Comparison of ENCODE assay signal across 16 cellular contexts in the genomic region with DNA sequence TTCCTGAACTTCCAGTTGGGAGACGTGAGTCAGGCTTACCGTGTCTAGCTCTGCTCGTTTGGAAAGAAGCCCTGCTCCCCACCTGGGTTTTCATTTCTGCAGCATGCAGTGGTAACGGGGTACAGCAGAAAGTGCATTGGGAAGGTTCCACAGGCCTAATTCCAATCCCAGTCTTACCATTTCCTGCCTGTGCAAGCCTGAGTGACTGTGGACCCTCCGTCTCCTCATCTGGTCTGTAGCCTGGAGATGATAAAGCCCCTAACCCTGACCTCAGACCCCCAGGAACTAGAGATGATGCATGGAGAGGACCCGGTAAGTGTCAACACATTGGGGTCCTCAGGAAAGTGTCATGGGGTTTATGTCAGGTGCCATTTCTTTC. TPM values are rescaled to one million over a fixed set of nuclear protein-coding genes. Genes with fewer than 3 reads are reported as not detected.
DNase-seq lines count a peak whose midpoint lies in the region; ATAC-seq, FAIRE-seq and TF ChIP-seq lines count a peak whose summit lies in the region.
"Had no signal": no experiment of that assay in that cellular context is flagged by ENCODE, and none has a peak within 500 bp of the region (broad histone marks: within the 10 kb centered on the region; RNA-seq: fewer than 3 reads in every experiment).

No MANE protein-coding gene starts in this region.

- H3K27ac Mint-ChIP-seq in CD4-positive, CD25-positive, alpha-beta regulatory T cell, result peak overlapping the region; percentile 93 to 97 (median 96)
- H3K27ac Mint-ChIP-seq in IgD-negative memory B cell (peak overlapping the region in 2 of 3 donors; percentile 41 to 59), mesothelial cell of epicardium (no peak overlapping the region)
- peak overlapping the region; percentile 90 to 99 (median 99) for H3K27ac Mint-ChIP-seq in naive thymus-derived CD8-positive, alpha-beta T cell

- TF ChIP-seq POLR2A in K562 (conservative IDR thresholded peaks at IDR 0.05) (no peak), esophagus muscularis mucosa (IDR thresholded peaks at IDR 0.05; ENCODE audit: low read depth) (no peak)

- H3K36me3 Mint-ChIP-seq in CD4-positive, CD25-positive, alpha-beta regulatory T cell, result peaks cover 3% of the 10 kb centered on the region
- no peaks in the 10 kb centered on the region for H3K36me3 Mint-ChIP-seq in IgD-negative memory B cell
- no peaks in the 10 kb centered on the region for H3K36me3 Mint-ChIP-seq in naive thymus-derived CD8-positive, alpha-beta T cell
- no peaks in the 10 kb centered on the region for H3K36me3 Mint-ChIP-seq in mesothelial cell of epicardium

- peaks cover 54% of the 10 kb centered on the region for H3K4me1 ChIP-seq in CD4-positive, CD25-positive, alpha-beta regulatory T cell (ENCODE audit: control insufficient read depth, insufficient read depth, low read length, poor library complexity, severe bottlenecking)
- H3K4me1 ChIP-seq in K562 (replicated peaks in 1 of 2; ENCODE audit: control insufficient read depth in 2 of 2, insufficient read depth in 2 of 2, low read length in 2 of 2), result peaks cover 15 to 23% of the 10 kb centered on the region in 2 experiments
- no peaks in the 10 kb centered on the region for H3K4me1 ChIP-seq in esophagus muscularis mucosa
- H3K4me1 ChIP-seq: BE2C had no signal

- no peaks in the 10 kb centered on the region for H3K9me3 ChIP-seq in CD4-positive, CD25-positive, alpha-beta regulatory T cell (ENCODE audit: control insufficient read depth in 2 of 2, low read length in 2 of 2)
- H3K9me3 ChIP-seq in K562 (replicated peaks; ENCODE audit: control insufficient read depth, insufficient read depth, low read depth, low read length) (no peaks in the 10 kb centered on the region), esophagus muscularis mucosa (no peaks in the 10 kb centered on the region)
- H3K9me3 ChIP-seq: BE2C had no signal

- in situ Hi-C loops in K562 (cut with MboI), result no loop called here

- DNase-seq in CD4-positive, CD25-positive, alpha-beta regulatory T cell, result no peak
- DNase-seq in K562 (ENCODE audit: extremely low read depth in 1 of 4, low spot score in 3 of 4) (no peak), mesothelial cell of epicardium (ENCODE audit: low spot score in 2 of 2, unreplicated experiment in 2 of 2) (no peak), COR-L47 (lab: John Stamatoyannopoulos, UW) (no peak), GF-D8 (lab: John Stamatoyannopoulos, UW) (no peak), esophagus muscularis mucosa (ENCODE audit: extremely low spot score) (no peak)
- DNase-seq in naive thymus-derived CD8-positive, alpha-beta T cell, result no peak
- DNase-seq: BE2C, mesendoderm, NCI-H1092 treated with DMSO at 0.1 percent for 48 hours had no signal

- peak overlapping the region; percentile 75 for H3K27ac ChIP-seq in CD4-positive, CD25-positive, alpha-beta regulatory T cell (ENCODE audit: insufficient read depth, low read length, poor library complexity, severe bottlenecking)
- H3K27ac ChIP-seq in K562 (ENCODE audit: extremely low read depth, low read depth, low read length), result no peak overlapping the region
- H3K27ac ChIP-seq in esophagus muscularis mucosa (replicated peaks in 1 of 4), result no peak overlapping the region
- H3K27ac ChIP-seq: SK-N-MC had no signal

- H3K27me3 ChIP-seq in CD4-positive, CD25-positive, alpha-beta regulatory T cell (ENCODE audit: control insufficient read depth, insufficient read depth, low read length), result no peaks in the 10 kb centered on the region
- no peaks in the 10 kb centered on the region for H3K27me3 ChIP-seq in K562 (ENCODE audit: control insufficient read depth in 2 of 2, insufficient read depth in 2 of 2, low read length in 2 of 2)
- no peaks in the 10 kb centered on the region for H3K27me3 ChIP-seq in esophagus muscularis mucosa
- H3K27me3 ChIP-seq: BE2C had no signal

- H4K20me1 ChIP-seq in K562 (replicated peaks; ENCODE audit: control insufficient read depth, insufficient read depth, low read length), result no peaks in the 10 kb centered on the region

- intact Hi-C loops in K562 (cut with micrococcal nuclease) (no loop called here), esophagus muscularis mucosa (cut with DNase I) (no loop called here)

- H3K4me2 ChIP-seq in K562 (ENCODE audit: insufficient read depth, low read length), result no peak overlapping the region

- WGBS in K562 (ENCODE audit: insufficient coverage, low coverage, missing lambda C conversion rate), result 64% methylated on average over 6 of the region's 6 CpGs
- 100% methylated on average over 1 of the region's 6 CpGs for WGBS in esophagus muscularis mucosa

- peak overlapping the region; percentile 34 for H3K4me3 ChIP-seq in CD4-positive, CD25-positive, alpha-beta regulatory T cell (ENCODE audit: low read depth, low read length)
- H3K4me3 ChIP-seq in K562 (no peak overlapping the region), esophagus muscularis mucosa (no peak overlapping the region)
- H3K4me3 ChIP-seq: SK-N-MC had no signal

- no peak overlapping the region; a peak in 1 of 4 replicates for H3K9ac ChIP-seq in K562 (ENCODE audit: insufficient read depth in 1 of 2, low read depth in 2 of 2, low read length in 2 of 2)

- H2AFZ ChIP-seq in K562 (ENCODE audit: low read depth, low read length), result peak overlapping the region; percentile 81

- POLR2A ChIA-PET in K562 (lab: Yijun Ruan, JAX), result no interaction called here
- POLR2A ChIA-PET in naive thymus-derived CD8-positive, alpha-beta T cell (lab: Charles Lee), result interaction anchor here (0.6 to 19.8 kb wide), 5 partner anchors 6 to 169 kb away, joined by 3 to 318 read pairs (median 6); a partner anchor contains a TSS

- no peaks in the 10 kb centered on the region for H3K9me1 ChIP-seq in K562 (ENCODE audit: control insufficient read depth, insufficient read depth, low read length)

- TF ChIP-seq CTCF in K562 (IDR thresholded peaks at IDR 0.05 in 2 of 3, conservative IDR thresholded peaks at IDR 0.05 in 1 of 3; ENCODE audit: insufficient read depth in 2 of 3, low read depth in 1 of 3, low read length in 3 of 3) (no peak), mesothelial cell of epicardium (IDR thresholded peaks at IDR 0.05; ENCODE audit: unreplicated experiment) (no peak), esophagus muscularis mucosa (IDR thresholded peaks at IDR 0.05) (no peak)

- peak overlapping the region; percentile 5 to 79 (median 70) for H3K4me3 Mint-ChIP-seq in CD4-positive, CD25-positive, alpha-beta regulatory T cell
- H3K4me3 Mint-ChIP-seq in IgD-negative memory B cell (peak overlapping the region in 3 of 4 donors; percentile 34 to 83 (median 67)), mesothelial cell of epicardium (no peak overlapping the region)
- peak overlapping the region; percentile 65 to 85 (median 74) for H3K4me3 Mint-ChIP-seq in naive thymus-derived CD8-positive, alpha-beta T cell

- CTCF ChIA-PET in K562 (lab: Yijun Ruan, JAX; ENCODE audit: low intra/inter-chr PET ratio), result no interaction called here

- no peaks in the 10 kb centered on the region for H3K27me3 Mint-ChIP-seq in CD4-positive, CD25-positive, alpha-beta regulatory T cell
- H3K27me3 Mint-ChIP-seq in IgD-negative memory B cell, result no peaks in the 10 kb centered on the region
- no peaks in the 10 kb centered on the region for H3K27me3 Mint-ChIP-seq in naive thymus-derived CD8-positive, alpha-beta T cell
- no peaks in the 10 kb centered on the region for H3K27me3 Mint-ChIP-seq in mesothelial cell of epicardium (ENCODE audit: low read depth)

- BruUV-seq in K562 (replicated peaks; lab: Mats Ljungman, UMichigan), result no TSS peak

- TF ChIP-seq EP300 in K562 (IDR thresholded peaks at IDR 0.05; ENCODE audit: low read length) (no peak), esophagus muscularis mucosa (IDR thresholded peaks at IDR 0.05) (no peak)

- H3K36me3 ChIP-seq in CD4-positive, CD25-positive, alpha-beta regulatory T cell (ENCODE audit: control insufficient read depth, insufficient read depth, low read length), result no peaks in the 10 kb centered on the region
- H3K36me3 ChIP-seq in K562 (ENCODE audit: control insufficient read depth, insufficient read depth, low read length), result no peaks in the 10 kb centered on the region
- H3K36me3 ChIP-seq in esophagus muscularis mucosa, result no peaks in the 10 kb centered on the region
- H3K36me3 ChIP-seq: BE2C had no signal

- H3K79me2 ChIP-seq in K562 (ENCODE audit: control insufficient read depth, insufficient read depth, low read length), result no peaks in the 10 kb centered on the region

- ATAC-seq in CD4-positive, CD25-positive, alpha-beta regulatory T cell (ENCODE audit: low read depth in 2 of 2), result no peak
- no peak for ATAC-seq in K562
- no peak for ATAC-seq in naive thymus-derived CD8-positive, alpha-beta T cell
- ATAC-seq: HCT116 had no signal

- no peak for FAIRE-seq in K562 (lab: Jason Lieb, UNC)
- FAIRE-seq: frontal cortex had no signal

- TF ChIP-seq RAD21 in K562 (CRISPR knock-in tag; conservative IDR thresholded peaks at IDR 0.05 in 1 of 2, IDR thresholded peaks at IDR 0.05 in 1 of 2), result no peak

- H3K4me1 Mint-ChIP-seq in CD4-positive, CD25-positive, alpha-beta regulatory T cell, result peaks cover 12 to 77% (median 55%) of the 10 kb centered on the region in 4 donors
- H3K4me1 Mint-ChIP-seq in IgD-negative memory B cell, result peaks cover 26 to 46% (median 29%) of the 10 kb centered on the region in 3 donors
- peaks cover 45 to 84% (median 77%) of the 10 kb centered on the region in 4 donors for H3K4me1 Mint-ChIP-seq in naive thymus-derived CD8-positive, alpha-beta T cell
- H3K4me1 Mint-ChIP-seq in mesothelial cell of epicardium, result peaks cover 8% of the 10 kb centered on the region

- H3K9me3 Mint-ChIP-seq in CD4-positive, CD25-positive, alpha-beta regulatory T cell, result no peaks in the 10 kb centered on the region
- no peaks in the 10 kb centered on the region for H3K9me3 Mint-ChIP-seq in IgD-negative memory B cell
- H3K9me3 Mint-ChIP-seq in naive thymus-derived CD8-positive, alpha-beta T cell, result no peaks in the 10 kb centered on the region
- peaks cover 4% of the 10 kb centered on the region for H3K9me3 Mint-ChIP-seq in mesothelial cell of epicardium

RNA-seq across cellular contexts. Expression of a gene that starts 5.8 kb away (rescaled TPM):
- total RNA-seq in CD4-positive, CD25-positive, alpha-beta regulatory T cell, result 124 TPM
- 10 to 100 TPM; 18.1 to 26.3 (median 20.7) TPM for polyA plus RNA-seq in CD4-positive, CD25-positive, alpha-beta regulatory T cell
- polyA plus RNA-seq in IgD-negative memory B cell (36.4 TPM), K562 (2011; rRNA removed) (11.0 and 14.5 TPM in 2 replicates), K562 (2014; fragmentation: Illumina TruSeq; extraction: Trizol) (28.4 and 32.1 TPM in 2 replicates), K562 (2014; fragmentation: Nextera tagmentation; extraction: Ambion mirVana) (under 1 TPM; 0.46 to 0.52 TPM), K562 (2014; rRNA removed) (27.4 and 30.3 TPM in 2 replicates)
- 52.4 and 98.0 TPM in 2 replicates for total RNA-seq in K562 (2011; cell fraction: chromatin; rRNA removed; ENCODE audit: low replicate concordance)
- 58.9 and 60.3 TPM in 2 replicates for total RNA-seq in K562 (2011; cell fraction: nucleolus; rRNA removed)
- total RNA-seq in K562 (2011; cell fraction: nucleoplasm; rRNA removed), result 44.1 and 62.2 TPM in 2 replicates
- total RNA-seq in K562 (2014; rRNA removed) (41.0 and 47.0 TPM in 2 replicates), K562 (2014; rRNA removed; fragmentation: Illumina TruSeq; extraction: Trizol) (13.0 and 14.8 TPM in 2 replicates), K562 (2015; rRNA removed; fragmentation: Illumina TruSeq; extraction: Trizol) (20.8 and 21.7 TPM in 2 replicates), K562 (2021) (48.3 and 54.0 TPM in 2 replicates), mesothelial cell of epicardium (16.6 to 21.4 TPM (median 20.1 TPM) in 3 replicates), esophagus muscularis mucosa (1 to 10 TPM; 3.1 to 4.6 (median 3.6) TPM)
- polyA plus RNA-seq in K562 (2011; cell fraction: cytosol; rRNA removed), result 8.8 and 13.1 TPM in 2 replicates
- polyA plus RNA-seq in K562 (2011; cell fraction: nucleus; rRNA removed), result 63.6 and 113 TPM in 2 replicates
- polyA plus RNA-seq in K562 (2012), result 23.7 and 33.6 TPM in 2 replicates
- 12.7 and 15.8 TPM in 2 replicates for polyA minus RNA-seq in K562 (2011; rRNA and poly(A)+ RNA removed)
- polyA minus RNA-seq in K562 (2011; cell fraction: cytosol; rRNA and poly(A)+ RNA removed), result 12.8 and 14.9 TPM in 2 replicates
- polyA minus RNA-seq in K562 (2011; cell fraction: nucleus; rRNA and poly(A)+ RNA removed), result 35.9 and 36.1 TPM in 2 replicates
- 100 to 1,000 TPM; 118 to 124 TPM for total RNA-seq in naive thymus-derived CD8-positive, alpha-beta T cell
- 10 to 100 TPM; 22.8 to 44.1 (median 29.9) TPM for polyA plus RNA-seq in naive thymus-derived CD8-positive, alpha-beta T cell

RNA-seq across cellular contexts. Expression of a gene that starts 40.6 kb away (rescaled TPM):
- not detected for total RNA-seq in CD4-positive, CD25-positive, alpha-beta regulatory T cell
- under 1 TPM in 2 of 4 donors, not detected in 2; 0.23 to 0.59 TPM for polyA plus RNA-seq in CD4-positive, CD25-positive, alpha-beta regulatory T cell
- polyA plus RNA-seq in IgD-negative memory B cell (not detected), K562 (2011; rRNA removed) (0.13 TPM in 1 of 2 replicates, not detected in the other), K562 (2014; fragmentation: Illumina TruSeq; extraction: Trizol) (not detected in 2 replicates), K562 (2014; fragmentation: Nextera tagmentation; extraction: Ambion mirVana) (not detected), K562 (2014; rRNA removed) (not detected in 2 replicates)
- not detected in 2 replicates for total RNA-seq in K562 (2011; cell fraction: chromatin; rRNA removed; ENCODE audit: low replicate concordance)
- total RNA-seq in K562 (2011; cell fraction: nucleolus; rRNA removed), result not detected in 2 replicates
- total RNA-seq in K562 (2011; cell fraction: nucleoplasm; rRNA removed), result not detected in 2 replicates
- total RNA-seq in K562 (2014; rRNA removed) (not detected in 2 replicates), K562 (2014; rRNA removed; fragmentation: Illumina TruSeq; extraction: Trizol) (not detected in 2 replicates), K562 (2015; rRNA removed; fragmentation: Illumina TruSeq; extraction: Trizol) (not detected in 2 replicates), K562 (2021) (not detected in 2 replicates), mesothelial cell of epicardium (not detected in 3 replicates), esophagus muscularis mucosa (1 to 10 TPM in 1 of 4 donors, under 1 TPM in 2, not detected in 1; 0.40 to 4.1 (median 0.83) TPM)
- polyA plus RNA-seq in K562 (2011; cell fraction: cytosol; rRNA removed), result 0.12 TPM in 1 of 2 replicates, not detected in the other
- polyA plus RNA-seq in K562 (2011; cell fraction: nucleus; rRNA removed), result not detected in 2 replicates
- polyA plus RNA-seq in K562 (2012), result 0.13 and 0.26 TPM in 2 replicates
- polyA minus RNA-seq in K562 (2011; rRNA and poly(A)+ RNA removed), result not detected in 2 replicates
- polyA minus RNA-seq in K562 (2011; cell fraction: cytosol; rRNA and poly(A)+ RNA removed), result not detected in 2 replicates
- not detected in 2 replicates for polyA minus RNA-seq in K562 (2011; cell fraction: nucleus; rRNA and poly(A)+ RNA removed)
- 1 to 10 TPM in 1 of 2 experiments, not detected in 1; 1.2 TPM for total RNA-seq in naive thymus-derived CD8-positive, alpha-beta T cell
- not detected for polyA plus RNA-seq in naive thymus-derived CD8-positive, alpha-beta T cell
- total RNA-seq: frontal cortex, osteoblast, temporal lobe had no signal
